ENCODE assay signal across 21 cellular contexts in the genomic region with DNA sequence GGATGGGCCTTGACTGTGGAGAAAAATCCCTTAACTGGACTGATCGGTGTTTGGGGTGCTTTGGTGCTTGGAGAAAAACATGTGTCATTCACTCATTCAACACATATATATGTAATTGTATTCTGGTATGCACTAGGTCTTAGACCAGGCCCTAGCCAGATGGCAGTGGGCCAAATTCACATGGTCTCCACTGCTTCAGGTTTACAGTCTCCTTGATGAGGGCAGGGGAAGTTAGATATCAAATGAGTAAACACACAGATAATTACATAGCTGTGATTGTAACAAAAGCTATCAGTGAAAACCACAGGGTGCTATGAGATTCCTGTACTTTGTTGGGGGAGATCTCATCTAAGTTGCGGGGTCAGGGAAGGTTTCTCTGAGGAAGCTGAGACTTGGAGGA.
DNase-seq lines count a peak whose midpoint lies in the region; ATAC-seq and TF ChIP-seq lines count a peak whose summit lies in the region.
"Had no signal": no experiment of that assay in that cellular context is flagged by ENCODE, and none has a peak within 500 bp of the region (broad histone marks: within the 10 kb centered on the region; RNA-seq: fewer than 3 reads in every experiment).

No MANE protein-coding gene starts in this region.

- no TSS peak for BruUV-seq in OCI-LY7 (replicated peaks; lab: Mats Ljungman, UMichigan)

- no peaks in the 10 kb centered on the region for H3K9me2 ChIP-seq in OCI-LY7 (ENCODE audit: insufficient read depth, low read length)

- H2AFZ ChIP-seq in OCI-LY7 (ENCODE audit: low read length) = no peak overlapping the region

- intact Hi-C loops in left colon (cut with DNase I, micrococcal nuclease) (no loop called here), OCI-LY7 (cut with micrococcal nuclease; ENCODE audit: unreplicated experiment) (no loop called here)

- TF ChIP-seq POLR2A in Peyer's patch (IDR thresholded peaks at IDR 0.05) (no peak), upper lobe of left lung (IDR thresholded peaks at IDR 0.05) (no peak)

- H3K79me2 ChIP-seq in OCI-LY7 (ENCODE audit: insufficient read depth, low read depth, low read length) = no peaks in the 10 kb centered on the region

- H3K36me3 ChIP-seq in Peyer's patch (peaks cover 0 to 32% (median 0%) of the 10 kb centered on the region in 3 donors), upper lobe of left lung (peaks cover 0 to 26% (median 12%) of the 10 kb centered on the region in 4 donors), OCI-LY7 (ENCODE audit: insufficient read depth, low read length) (peaks cover 17% of the 10 kb centered on the region)
- H3K36me3 ChIP-seq: HAP-1 had no signal

- no peaks in the 10 kb centered on the region for H3K9me3 ChIP-seq in Peyer's patch
- H3K9me3 ChIP-seq in upper lobe of left lung = no peaks in the 10 kb centered on the region
- no peaks in the 10 kb centered on the region for H3K9me3 ChIP-seq in OCI-LY7 (ENCODE audit: low read length)
- H3K9me3 ChIP-seq: esophagus muscularis mucosa, HAP-1 had no signal

- H3K27ac ChIP-seq in Peyer's patch (peak overlapping the region in 3 of 4 donors; percentile 13 to 87 (median 73)), caudate nucleus (ENCODE audit: low read depth, low read length) (peak overlapping the region; percentile 89), substantia nigra (ENCODE audit: low read depth, low read length, poor library complexity, severe bottlenecking) (peak overlapping the region; percentile 90), upper lobe of left lung (peak overlapping the region in 2 of 4 donors; percentile 15 to 60), OCI-LY7 (ENCODE audit: low read depth, low read length, poor library complexity, severe bottlenecking) (no peak overlapping the region)
- H3K27ac ChIP-seq: C4-2B had no signal

- POLR2A ChIA-PET in OCI-LY7 (lab: Charles Lee) = interaction anchor here (0.7 to 0.9 kb wide), 2 partner anchors 30 to 146 kb away, joined by 3 read pairs; no protein-coding TSS in a partner anchor

- H3K27me3 ChIP-seq in Peyer's patch = no peaks in the 10 kb centered on the region
- no peaks in the 10 kb centered on the region for H3K27me3 ChIP-seq in upper lobe of left lung
- H3K27me3 ChIP-seq: esophagus muscularis mucosa had no signal

- 74 to 82% methylated on average over 2 of the region's 2 CpGs for WGBS in upper lobe of left lung, 2 donors

- peak; percentile 55 for ATAC-seq in left colon
- no peak for ATAC-seq in GM19463 (IDR thresholded peaks at IDR 0.05; ENCODE audit: unreplicated experiment)
- no peak for ATAC-seq in upper lobe of left lung (ENCODE audit: low FRiP score in 2 of 2)
- ATAC-seq: stimulated activated naive CD8-positive, alpha-beta T cell treated with anti-CD3 and anti-CD28 coated beads, Interleukin-15, Interleukin-2, amounts not matched to agents 100 U/mL and 50 U/mL, for 24 hours had no signal

- no peak for TF ChIP-seq CTCF in Peyer's patch (IDR thresholded peaks at IDR 0.05)
- no peak for TF ChIP-seq CTCF in upper lobe of left lung (IDR thresholded peaks at IDR 0.05)
- no peak for TF ChIP-seq CTCF in OCI-LY7 (conservative IDR thresholded peaks at IDR 0.05; ENCODE audit: low read length)

- H4K20me1 ChIP-seq in OCI-LY7 (ENCODE audit: insufficient read depth, low read length) = no peaks in the 10 kb centered on the region

- no peak overlapping the region for H3K4me2 ChIP-seq in OCI-LY7 (ENCODE audit: low read length)
- H3K4me2 ChIP-seq: smooth muscle cell had no signal

- no peak for TF ChIP-seq EP300 in upper lobe of left lung (IDR thresholded peaks at IDR 0.05)

- peaks cover 0 to 37% (median 0%) of the 10 kb centered on the region in 4 donors for H3K4me1 ChIP-seq in Peyer's patch
- H3K4me1 ChIP-seq in upper lobe of left lung = peaks cover 16 to 27% (median 24%) of the 10 kb centered on the region in 4 donors
- H3K4me1 ChIP-seq in OCI-LY7 (ENCODE audit: insufficient read depth, low read length, poor library complexity, severe bottlenecking) = no peaks in the 10 kb centered on the region
- H3K4me1 ChIP-seq: HAP-1 had no signal

- H3K4me3 ChIP-seq in Peyer's patch = no peak overlapping the region
- H3K4me3 ChIP-seq in upper lobe of left lung = no peak overlapping the region
- no peak overlapping the region for H3K4me3 ChIP-seq in OCI-LY7 (ENCODE audit: low read depth, low read length, poor library complexity, severe bottlenecking)
- H3K4me3 ChIP-seq: esophagus muscularis mucosa, HAP-1, lung, smooth muscle cell had no signal

- DNase-seq in Peyer's patch (peak in 2 of 3 donors; percentile 63 to 64), caudate nucleus (lab: John Stamatoyannopoulos, UW) (no peak), left colon (peak; percentile 78 to 81), substantia nigra (lab: John Stamatoyannopoulos, UW) (peak in 1 of 49 donors; percentile 15), upper lobe of left lung (no peak), OCI-LY7 (ENCODE audit: low spot score) (no peak)
- DNase-seq: activated CD4-positive, alpha-beta memory T cell treated with anti-CD3 and anti-CD28 coated beads for 36 hours; central memory CD4-positive, alpha-beta T cell; effector CD8-positive, alpha-beta T cell; hypothalamus; NCI-H146; NCI-H524; stimulated activated CD4-positive, alpha-beta T cell treated with anti-CD3 and anti-CD28 coated beads, Interleukin-4, amount 100 ng/mL, for 1 hour; stimulated activated naive CD8-positive, alpha-beta T cell treated with anti-CD3 and anti-CD28 coated beads, Interleukin-15, Interleukin-2, amounts not matched to agents 100 U/mL and 50 U/mL, for 24 hours; T-helper 9 cell had no signal

- CTCF ChIA-PET in OCI-LY7 (lab: Charles Lee; ENCODE audit: unreplicated experiment) = no interaction called here

Comparison
In these comparisons a context has a peak if more than half of its experiments do, and no peak if none do; other contexts are left out.
1. DNase-seq: peak in Peyer's patch (2 of 3) and left colon (2 of 2); none in caudate nucleus (0 of 61), upper lobe of left lung (0 of 2) and OCI-LY7 (single experiment).